8 cellular contexts compared by ENCODE assay signal in genomic region chr2:24077879-24078278, GRCh38. TPM values are rescaled to one million over a fixed set of nuclear protein-coding genes. Genes with fewer than 3 reads are reported as not detected.
A peak's percentile ranks its signal among the peaks of the same experiment; 100 is the strongest.
DNase-seq lines count a peak whose midpoint lies in the region; ATAC-seq and TF ChIP-seq lines count a peak whose summit lies in the region.

No MANE protein-coding gene starts in this region.

- TF ChIP-seq CTCF in PC-9 (conservative IDR thresholded peaks at IDR 0.05) (no peak), endothelial cell (IDR thresholded peaks at IDR 0.05; ENCODE audit: unreplicated experiment) (no peak)

- H3K4me3 Mint-ChIP-seq in CD8-positive, alpha-beta memory T cell: peak overlapping the region; percentile 94 to 100 (median 99)
- H3K4me3 Mint-ChIP-seq in endothelial cell (ENCODE audit: unreplicated experiment): peak overlapping the region; percentile 97

- no peak overlapping the region for H3K18ac ChIP-seq in trophoblast cell (ENCODE audit: low read length)

- H2AFZ ChIP-seq in PC-9 (peak overlapping the region; percentile 94), trophoblast cell (ENCODE audit: insufficient read depth, low read length, poor library complexity) (no peak overlapping the region)

- H4K20me1 ChIP-seq in PC-9 (ENCODE audit: insufficient read depth): peaks cover 13% of the 10 kb centered on the region

- H3K14ac ChIP-seq in trophoblast cell (ENCODE audit: low read length): no peak overlapping the region

- H3K9me2 ChIP-seq in PC-9 (ENCODE audit: insufficient read depth): no peaks in the 10 kb centered on the region

- peaks cover 29% of the 10 kb centered on the region for H3K79me2 ChIP-seq in PC-9 (ENCODE audit: low read depth)
- H3K79me2 ChIP-seq in trophoblast cell (ENCODE audit: control insufficient read depth, insufficient read depth, low read length, poor library complexity): peaks cover 3% of the 10 kb centered on the region

- no peak overlapping the region for H2BK120ac ChIP-seq in trophoblast cell (ENCODE audit: insufficient read depth, low read length, poor library complexity)

- no peak overlapping the region for H4K91ac ChIP-seq in trophoblast cell (ENCODE audit: low read depth, low read length)

- peak overlapping the region; percentile 50 for H3K9ac ChIP-seq in trophoblast cell (ENCODE audit: low read length)

- peak overlapping the region in 6 of 8 donors; percentile 84 to 100 (median 98) for H3K27ac Mint-ChIP-seq in CD8-positive, alpha-beta memory T cell
- H3K27ac Mint-ChIP-seq in endothelial cell (ENCODE audit: unreplicated experiment): peak overlapping the region; percentile 57

- H2BK5ac ChIP-seq in trophoblast cell (ENCODE audit: low read depth, low read length, poor library complexity): no peak overlapping the region

- H3K4me1 ChIP-seq in CD8-positive, alpha-beta memory T cell (ENCODE audit: insufficient read depth, low read length): peaks cover 23% of the 10 kb centered on the region
- peaks cover 25% of the 10 kb centered on the region for H3K4me1 ChIP-seq in PC-9 (replicated peaks; ENCODE audit: insufficient read depth)
- peaks cover 0 to 6% of the 10 kb centered on the region in 2 experiments for H3K4me1 ChIP-seq in trophoblast cell (ENCODE audit: control insufficient read depth in 1 of 2, insufficient read depth in 2 of 2, low read length in 2 of 2)

- H2AK5ac ChIP-seq in trophoblast cell (ENCODE audit: low read length): no peak overlapping the region

- H3K4me1 Mint-ChIP-seq in CD8-positive, alpha-beta memory T cell: peaks cover 24 to 38% (median 36%) of the 10 kb centered on the region in 3 donors
- peaks cover 19% of the 10 kb centered on the region for H3K4me1 Mint-ChIP-seq in endothelial cell (ENCODE audit: unreplicated experiment)

- no peak overlapping the region for H4K12ac ChIP-seq in trophoblast cell (ENCODE audit: low read depth, low read length)

- POLR2A ChIA-PET in CD8-positive, alpha-beta memory T cell (lab: Charles Lee): no interaction called here
- POLR2A ChIA-PET in PC-9 (lab: Charles Lee; ENCODE audit: unreplicated experiment): no interaction called here

- intact Hi-C loops in PC-9 (cut with micrococcal nuclease; ENCODE audit: unreplicated experiment): loop anchor here (2.0 kb wide), 2 partner anchors 45 to 151 kb away; partner anchors contain the start of genes ATAD2B, FAM228B and PFN4

- H3K79me1 ChIP-seq in trophoblast cell (ENCODE audit: low read length): peaks cover 8% of the 10 kb centered on the region

- no CpG with 5 or more reads among the region's 2 CpGs for WGBS in trophoblast cell (ENCODE audit: extremely low coverage, insufficient coverage, insufficient read length)

- no peak overlapping the region for H3K4ac ChIP-seq in trophoblast cell (ENCODE audit: low read depth, low read length)

- H3K36me3 Mint-ChIP-seq in CD8-positive, alpha-beta memory T cell: peaks cover 0 to 41% (median 3%) of the 10 kb centered on the region in 3 donors
- H3K36me3 Mint-ChIP-seq in endothelial cell (ENCODE audit: low read depth, unreplicated experiment): peaks cover 36% of the 10 kb centered on the region

- peak overlapping the region; percentile 98 for H3K4me3 ChIP-seq in CD8-positive, alpha-beta memory T cell (ENCODE audit: low read length)
- H3K4me3 ChIP-seq in PC-9 (peak overlapping the region; percentile 89), trophoblast cell (ENCODE audit: low read depth, low read length) (no peak overlapping the region)

- peaks cover 45% of the 10 kb centered on the region for H3F3A ChIP-seq in PC-9 (ENCODE audit: insufficient read depth, low read depth)

- H3K23ac ChIP-seq in trophoblast cell (ENCODE audit: low read length): no peak overlapping the region

- no peaks in the 10 kb centered on the region for H3K9me3 Mint-ChIP-seq in CD8-positive, alpha-beta memory T cell
- no peaks in the 10 kb centered on the region for H3K9me3 Mint-ChIP-seq in endothelial cell (ENCODE audit: unreplicated experiment)

- H4K8ac ChIP-seq in trophoblast cell (ENCODE audit: low read depth, low read length): no peak overlapping the region

- ATAC-seq in HG02852 (IDR thresholded peaks at IDR 0.05; ENCODE audit: unreplicated experiment): no peak

- no peaks in the 10 kb centered on the region for H3K9me3 ChIP-seq in CD8-positive, alpha-beta memory T cell (ENCODE audit: low read length)
- no peaks in the 10 kb centered on the region for H3K9me3 ChIP-seq in PC-9 (ENCODE audit: insufficient read depth, low read depth)
- no peaks in the 10 kb centered on the region for H3K9me3 ChIP-seq in trophoblast cell (ENCODE audit: insufficient read depth, low read depth, low read length)

- DNase-seq in CD8-positive, alpha-beta memory T cell: no peak
- DNase-seq in PC-9: no peak
- DNase-seq in endothelial cell (ENCODE audit: low spot score): no peak
- DNase-seq in trophoblast cell: no peak
- no peak for DNase-seq in stimulated activated CD4-positive, alpha-beta T cell treated with anti-CD3 and anti-CD28 coated beads, Interleukin-2, amount 100 ng/mL, for 48 hours
- no peak for DNase-seq in AG08396 (ENCODE audit: low spot score)
- no peak for DNase-seq in SKM-1 (lab: John Stamatoyannopoulos, UW; ENCODE audit: unreplicated experiment)

- CTCF ChIA-PET in CD8-positive, alpha-beta memory T cell (lab: Charles Lee): interaction anchor here (1.3 kb wide), 1 partner anchor 26 kb away, joined by 3 read pairs; no protein-coding TSS in a partner anchor
- CTCF ChIA-PET in PC-9 (lab: Charles Lee): no interaction called here

- H2BK12ac ChIP-seq in trophoblast cell (ENCODE audit: low read length): no peak overlapping the region

- no peaks in the 10 kb centered on the region for H3K27me3 Mint-ChIP-seq in CD8-positive, alpha-beta memory T cell
- peaks cover 8% of the 10 kb centered on the region for H3K27me3 Mint-ChIP-seq in endothelial cell (ENCODE audit: unreplicated experiment)

- BruUV-seq in PC-9 (replicated peaks; lab: Mats Ljungman, UMichigan): no TSS peak

- no peak overlapping the region for H3K27ac ChIP-seq in CD8-positive, alpha-beta memory T cell (ENCODE audit: low read depth, low read length)
- H3K27ac ChIP-seq in PC-9 (peak overlapping the region; percentile 71), trophoblast cell (ENCODE audit: low read depth, low read length) (no peak overlapping the region)

- peaks cover 6% of the 10 kb centered on the region for H3K36me3 ChIP-seq in CD8-positive, alpha-beta memory T cell (ENCODE audit: insufficient read depth, low read length)
- H3K36me3 ChIP-seq in PC-9 (ENCODE audit: low read depth) (peaks cover 10% of the 10 kb centered on the region), trophoblast cell (ENCODE audit: control insufficient read depth in 1 of 2, insufficient read depth in 2 of 2, low read length in 2 of 2) (peaks cover 8 to 23% of the 10 kb centered on the region in 2 experiments)

- H3K27me3 ChIP-seq in CD8-positive, alpha-beta memory T cell (ENCODE audit: insufficient read depth, low read length, poor library complexity, severe bottlenecking): no peaks in the 10 kb centered on the region
- H3K27me3 ChIP-seq in PC-9 (ENCODE audit: insufficient read depth, low read depth) (no peaks in the 10 kb centered on the region), trophoblast cell (ENCODE audit: insufficient read depth, low read length) (no peaks in the 10 kb centered on the region)

- H3K4me2 ChIP-seq in PC-9 (peak overlapping the region; percentile 98), trophoblast cell (ENCODE audit: low read length) (peak overlapping the region; percentile 93)

RNA-seq across cellular contexts. Expression of gene SF3B6, which starts 1.8 kb away (rescaled TPM):
- 100 to 1,000 TPM; 141 to 146 TPM for total RNA-seq in CD8-positive, alpha-beta memory T cell
- 181 TPM for polyA plus RNA-seq in CD8-positive, alpha-beta memory T cell
- total RNA-seq in PC-9 (2021): 106 and 123 TPM in 2 replicates
- total RNA-seq in endothelial cell (ENCODE audit: unreplicated experiment): 67.5 TPM
- polyA plus RNA-seq in trophoblast cell (2013): 204 and 206 TPM in 2 replicates

RNA-seq across cellular contexts. Expression of gene TP53I3, which starts 6.8 kb away (rescaled TPM):
- total RNA-seq in CD8-positive, alpha-beta memory T cell: 1 to 10 TPM; 3.9 to 4.3 TPM
- polyA plus RNA-seq in CD8-positive, alpha-beta memory T cell: not detected
- total RNA-seq in PC-9 (2021) (21.4 and 22.9 TPM in 2 replicates), endothelial cell (ENCODE audit: unreplicated experiment) (81.5 TPM)
- 33.8 and 34.1 TPM in 2 replicates for polyA plus RNA-seq in trophoblast cell (2013)

RNA-seq across cellular contexts. Expression of gene FKBP1B, which starts 28.3 kb away (rescaled TPM):
- 1 to 10 TPM; 2.5 to 3.7 TPM for total RNA-seq in CD8-positive, alpha-beta memory T cell
- polyA plus RNA-seq in CD8-positive, alpha-beta memory T cell: 5.3 TPM
- 4.5 and 4.6 TPM in 2 replicates for total RNA-seq in PC-9 (2021)
- total RNA-seq in endothelial cell (ENCODE audit: unreplicated experiment): 31.1 TPM
- 22.2 and 23.6 TPM in 2 replicates for polyA plus RNA-seq in trophoblast cell (2013)

RNA-seq across cellular contexts. Expression of gene WDCP, which starts 30.7 kb away (rescaled TPM):
- total RNA-seq in CD8-positive, alpha-beta memory T cell: 10 to 100 TPM; 29.4 to 31.9 TPM
- polyA plus RNA-seq in CD8-positive, alpha-beta memory T cell: 4.3 TPM
- total RNA-seq in PC-9 (2021) (7.9 and 13.5 TPM in 2 replicates), endothelial cell (ENCODE audit: unreplicated experiment) (13.4 TPM)
- polyA plus RNA-seq in trophoblast cell (2013): 4.3 and 4.7 TPM in 2 replicates

RNA-seq across cellular contexts. Expression of gene PFN4, which starts 45.3 kb away (rescaled TPM):
- total RNA-seq in CD8-positive, alpha-beta memory T cell: under 1 TPM in 1 of 2 experiments, not detected in 1; 0.35 TPM
- not detected for polyA plus RNA-seq in CD8-positive, alpha-beta memory T cell
- 1.2 and 2.6 TPM in 2 replicates for total RNA-seq in PC-9 (2021)
- 1.0 TPM for total RNA-seq in endothelial cell (ENCODE audit: unreplicated experiment)
- polyA plus RNA-seq in trophoblast cell (2013): 0.57 and 0.79 TPM in 2 replicates
